ENCODE assay signal across 2 cellular contexts in genomic region chr5:66209350-66209749, GRCh38.
TF ChIP-seq lines count a peak whose summit lies in the region.

No MANE protein-coding gene starts in this region.

TF ChIP-seq in IMR-90, 13 proteins besides CTCF, POLR2A, EP300 and RAD21:
- TF ChIP-seq, protein P1, sequence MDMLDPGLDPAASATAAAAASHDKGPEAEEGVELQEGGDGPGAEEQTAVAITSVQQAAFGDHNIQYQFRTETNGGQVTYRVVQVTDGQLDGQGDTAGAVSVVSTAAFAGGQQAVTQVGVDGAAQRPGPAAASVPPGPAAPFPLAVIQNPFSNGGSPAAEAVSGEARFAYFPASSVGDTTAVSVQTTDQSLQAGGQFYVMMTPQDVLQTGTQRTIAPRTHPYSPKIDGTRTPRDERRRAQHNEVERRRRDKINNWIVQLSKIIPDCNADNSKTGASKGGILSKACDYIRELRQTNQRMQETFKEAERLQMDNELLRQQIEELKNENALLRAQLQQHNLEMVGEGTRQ (IDR thresholded peaks at IDR 0.05; ENCODE audit: low read depth, low read length), result no peak
- TF ChIP-seq MAZ (IDR thresholded peaks at IDR 0.05; ENCODE audit: borderline replicate concordance, low read depth, low read length) (no peak), NFE2L2 (IDR thresholded peaks at IDR 0.05; ENCODE audit: low read depth, low read length) (no peak), MAFK (IDR thresholded peaks at IDR 0.05; ENCODE audit: low read depth, low read length) (no peak), MXI1 (IDR thresholded peaks at IDR 0.05; ENCODE audit: borderline replicate concordance, low read depth, low read length) (no peak), RFX5 (IDR thresholded peaks at IDR 0.05; ENCODE audit: low read depth, low read length) (no peak), RCOR1 (IDR thresholded peaks at IDR 0.05; ENCODE audit: insufficient replicate concordance, low read length) (no peak), CHD1 (IDR thresholded peaks at IDR 0.05; ENCODE audit: low read depth, low read length) (no peak), FOS (IDR thresholded peaks at IDR 0.05; ENCODE audit: low read depth, low read length) (no peak), SMC3 (IDR thresholded peaks at IDR 0.05; ENCODE audit: low read depth, low read length) (no peak), BHLHE40 (IDR thresholded peaks at IDR 0.05; ENCODE audit: low read depth, low read length) (no peak), CEBPB (IDR thresholded peaks at IDR 0.05; ENCODE audit: low read depth, low read length) (no peak)
- TF ChIP-seq, protein P2, sequence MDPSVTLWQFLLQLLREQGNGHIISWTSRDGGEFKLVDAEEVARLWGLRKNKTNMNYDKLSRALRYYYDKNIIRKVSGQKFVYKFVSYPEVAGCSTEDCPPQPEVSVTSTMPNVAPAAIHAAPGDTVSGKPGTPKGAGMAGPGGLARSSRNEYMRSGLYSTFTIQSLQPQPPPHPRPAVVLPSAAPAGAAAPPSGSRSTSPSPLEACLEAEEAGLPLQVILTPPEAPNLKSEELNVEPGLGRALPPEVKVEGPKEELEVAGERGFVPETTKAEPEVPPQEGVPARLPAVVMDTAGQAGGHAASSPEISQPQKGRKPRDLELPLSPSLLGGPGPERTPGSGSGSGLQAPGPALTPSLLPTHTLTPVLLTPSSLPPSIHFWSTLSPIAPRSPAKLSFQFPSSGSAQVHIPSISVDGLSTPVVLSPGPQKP (IDR thresholded peaks at IDR 0.05; ENCODE audit: borderline replicate concordance, low read depth, low read length), result no peak

TF ChIP-seq in GM12878, 131 proteins besides CTCF, POLR2A, EP300 and RAD21:
- no peak for TF ChIP-seq ZBTB33 (IDR thresholded peaks at IDR 0.05)
